Comparison of ENCODE assay signal across 8 cellular contexts in the genomic region with DNA sequence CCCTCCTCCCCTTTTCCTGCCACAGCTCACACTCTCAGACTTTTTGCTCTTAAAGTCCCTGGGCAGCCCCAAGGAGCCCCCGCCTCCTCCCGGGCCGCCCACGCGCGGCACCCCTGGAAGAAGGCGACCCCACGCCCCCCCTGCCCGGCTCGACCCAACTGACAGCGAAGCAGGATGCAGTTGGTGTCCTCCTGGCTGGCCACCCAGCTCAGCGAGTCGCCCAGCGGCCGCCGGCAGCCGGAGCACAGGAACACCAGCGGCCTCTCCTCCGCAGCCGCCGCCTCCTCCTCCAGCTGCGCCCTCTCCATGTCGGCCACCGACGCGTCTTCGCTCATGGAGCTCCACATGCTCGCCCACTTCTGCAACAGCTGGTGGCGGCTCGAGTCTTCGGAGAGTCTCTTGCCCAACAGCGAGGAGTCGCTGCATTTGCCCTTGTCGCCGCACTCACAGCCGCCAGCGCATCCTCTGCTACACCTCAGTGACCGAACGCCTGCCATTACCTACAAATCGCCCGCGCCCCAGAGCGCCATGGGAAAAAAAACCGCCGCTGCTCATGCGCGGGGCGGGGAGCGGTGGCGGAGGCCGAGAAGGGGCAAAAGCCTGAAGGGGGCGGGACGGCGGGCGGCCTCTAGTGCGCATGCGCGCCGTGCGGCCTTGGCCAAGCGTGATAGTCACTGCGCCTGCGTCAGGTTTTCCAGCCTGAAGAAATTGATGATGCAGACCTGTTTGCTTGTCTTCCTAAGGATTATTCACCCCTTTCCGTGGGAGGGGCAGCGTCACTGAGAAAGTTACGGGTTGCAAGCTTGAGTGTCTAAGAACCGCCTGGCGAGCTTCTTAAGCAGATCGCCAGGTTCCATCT. TPM values are rescaled to one million over a fixed set of nuclear protein-coding genes. Genes with fewer than 3 reads are reported as not detected.
DNase-seq lines count a peak whose midpoint lies in the region; TF ChIP-seq lines count a peak whose summit lies in the region.

A gene with protein sequence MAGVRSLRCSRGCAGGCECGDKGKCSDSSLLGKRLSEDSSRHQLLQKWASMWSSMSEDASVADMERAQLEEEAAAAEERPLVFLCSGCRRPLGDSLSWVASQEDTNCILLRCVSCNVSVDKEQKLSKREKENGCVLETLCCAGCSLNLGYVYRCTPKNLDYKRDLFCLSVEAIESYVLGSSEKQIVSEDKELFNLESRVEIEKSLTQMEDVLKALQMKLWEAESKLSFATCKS (minus strand): TSS at position 532 of the 859 bp plus-strand sequence. CDS start 35 bp downstream, at position 497.

- H3K27me3 Mint-ChIP-seq in HFFc6 (ENCODE audit: insufficient read depth), result no peaks in the 10 kb centered on the region; the same call in none of the 2 replicates
- H3K27me3 Mint-ChIP-seq in activated naive CD4-positive, alpha-beta T cell treated with anti-CD3 and anti-CD28 coated beads, Interleukin-2, amount 10 ng/mL, durations not matched to agents 7 days and 5 days, result peaks cover 4% of the 10 kb centered on the region

- H3K4me3 Mint-ChIP-seq in HFFc6, result peak within 1 kb of the TSS; percentile 100
- peak within 1 kb of the TSS; percentile 99 for H3K4me3 Mint-ChIP-seq in activated naive CD4-positive, alpha-beta T cell treated with anti-CD3 and anti-CD28 coated beads, Interleukin-2, amount 10 ng/mL, durations not matched to agents 7 days and 5 days

- H3K4me3 ChIP-seq in NB4 (ENCODE audit: low read depth, low read length) (peak within 1 kb of the TSS; percentile 91), SK-N-MC (peak within 1 kb of the TSS; percentile 98)

- DNase-seq in GM04503 (ENCODE audit: low read depth), result peak; percentile 68
- peak; percentile 95 for DNase-seq in HFFc6
- DNase-seq in NB4 (ENCODE audit: low read depth), result peak; percentile 92
- peak; percentile 59 for DNase-seq in SK-N-MC (ENCODE audit: low read depth, low spot score)
- DNase-seq in activated naive CD4-positive, alpha-beta T cell treated with anti-CD3 and anti-CD28 coated beads, Interleukin-2, amount 10 ng/mL, durations not matched to agents 7 days and 5 days, result peak; percentile 97
- peak; percentile 96 for DNase-seq in germinal center (ENCODE audit: low spot score)
- DNase-seq in nucleus accumbens (lab: John Stamatoyannopoulos, UW), result peak; percentile 12 to 95 (median 88)

- CTCF ChIA-PET in activated naive CD4-positive, alpha-beta T cell treated with anti-CD3 and anti-CD28 coated beads, Interleukin-2, amount 10 ng/mL, durations not matched to agents 7 days and 5 days (lab: Charles Lee), result interaction anchor here (0.7 to 0.8 kb wide), 2 partner anchors 298 to 915 kb away, joined by 3 to 4 read pairs; no protein-coding TSS in a partner anchor

- peak within 1 kb of the TSS; percentile 87 for H3K27ac Mint-ChIP-seq in HFFc6
- peak within 1 kb of the TSS; percentile 91 for H3K27ac Mint-ChIP-seq in activated naive CD4-positive, alpha-beta T cell treated with anti-CD3 and anti-CD28 coated beads, Interleukin-2, amount 10 ng/mL, durations not matched to agents 7 days and 5 days

- H3K27ac ChIP-seq in SK-N-MC (no peak within 1 kb of the TSS), temporal lobe (ENCODE audit: low read depth, low read length) (peak within 1 kb of the TSS; percentile 53)

- peaks cover 25% of the 10 kb centered on the region for H3K4me1 Mint-ChIP-seq in HFFc6 (ENCODE audit: low read depth)
- peaks cover 29% of the 10 kb centered on the region for H3K4me1 Mint-ChIP-seq in activated naive CD4-positive, alpha-beta T cell treated with anti-CD3 and anti-CD28 coated beads, Interleukin-2, amount 10 ng/mL, durations not matched to agents 7 days and 5 days

- TF ChIP-seq CTCF in HFFc6 (IDR thresholded peaks at IDR 0.05) (peak; percentile 46), NB4 (IDR thresholded peaks at IDR 0.05; ENCODE audit: low read depth, low read length) (no peak)

- H3K36me3 ChIP-seq in SK-N-MC (ENCODE audit: insufficient read depth, low read length), result no peaks in the 10 kb centered on the region; the same call in 1 of the 2 replicates

- no peaks in the 10 kb centered on the region for H3K9me3 Mint-ChIP-seq in HFFc6
- no peaks in the 10 kb centered on the region for H3K9me3 Mint-ChIP-seq in activated naive CD4-positive, alpha-beta T cell treated with anti-CD3 and anti-CD28 coated beads, Interleukin-2, amount 10 ng/mL, durations not matched to agents 7 days and 5 days

- peak; percentile 64 for TF ChIP-seq POLR2A in NB4 (IDR thresholded peaks at IDR 0.05; ENCODE audit: extremely low read depth, insufficient read length)

- H3K9me3 ChIP-seq in SK-N-MC (ENCODE audit: low read depth, low read length), result no peaks in the 10 kb centered on the region

- peak within 1 kb of the TSS; percentile 77 for H3K9ac ChIP-seq in SK-N-MC (ENCODE audit: insufficient read length)

- H3K36me3 Mint-ChIP-seq in HFFc6 (ENCODE audit: low read depth), result peaks cover 14% of the 10 kb centered on the region
- H3K36me3 Mint-ChIP-seq in activated naive CD4-positive, alpha-beta T cell treated with anti-CD3 and anti-CD28 coated beads, Interleukin-2, amount 10 ng/mL, durations not matched to agents 7 days and 5 days, result peaks cover 8% of the 10 kb centered on the region

RNA-seq across cellular contexts. Expression of the gene that starts here (rescaled TPM):
- 10 to 100 TPM in 5 of 6 experiments, 1 to 10 TPM in 1; 8.6 to 17.4 (median 14.9) TPM for total RNA-seq in HFFc6 (2021; fragmentation: NEBNext Ultra II Directional; extraction: Animal tissue kit (Norgen Biotek cat#: 25700))
- total RNA-seq in temporal lobe, result 4.7 TPM
